Comparison of ENCODE assay signal across 23 cellular contexts in the genomic region with DNA sequence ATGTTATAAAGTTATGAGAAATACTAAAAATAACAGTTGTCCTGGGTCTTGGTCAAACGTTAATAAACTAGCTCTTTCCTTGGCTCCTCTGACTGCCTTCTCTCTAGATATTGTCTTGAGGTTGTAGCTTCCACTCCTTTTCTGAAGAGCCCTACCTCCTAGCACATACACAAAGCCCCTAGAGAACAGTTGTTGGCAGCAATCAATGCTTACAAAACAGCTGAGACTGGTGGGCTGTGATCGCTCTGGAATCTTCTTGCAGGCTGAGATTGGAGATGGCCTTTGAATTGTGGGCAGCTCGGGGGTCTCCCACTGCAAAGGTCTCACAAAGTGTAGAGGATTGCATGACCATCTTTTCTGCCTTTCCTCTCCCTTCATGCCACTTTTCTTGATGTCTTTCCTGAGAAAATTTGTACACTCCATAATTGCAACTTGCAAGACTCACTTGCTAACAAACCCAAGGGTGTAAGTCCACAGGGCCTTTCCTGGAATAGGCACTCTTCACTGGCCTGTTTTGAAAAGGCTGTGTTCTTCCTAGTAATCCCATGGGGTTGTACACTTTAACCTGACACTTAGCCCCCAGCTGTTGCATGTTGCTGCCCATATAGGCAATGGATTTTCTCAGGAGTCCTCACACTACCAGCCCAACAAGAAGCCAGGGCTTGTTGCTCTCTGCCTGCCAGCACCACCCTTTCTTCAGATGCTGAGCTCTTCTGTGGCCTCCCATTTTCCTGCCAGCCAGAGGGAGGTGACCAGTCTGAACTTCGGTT.
DNase-seq lines count a peak whose midpoint lies in the region; ATAC-seq and TF ChIP-seq lines count a peak whose summit lies in the region.
"Had no signal": no experiment of that assay in that cellular context is flagged by ENCODE, and none has a peak within 500 bp of the region (broad histone marks: within the 10 kb centered on the region; RNA-seq: fewer than 3 reads in every experiment).

No MANE protein-coding gene starts in this region.

- H3K9me3 ChIP-seq in lung (ENCODE audit: control insufficient read depth in 2 of 2, insufficient read depth in 1 of 2, low read length in 1 of 2) (no peaks in the 10 kb centered on the region), smooth muscle cell (replicated peaks; ENCODE audit: low read depth) (no peaks in the 10 kb centered on the region)
- no peaks in the 10 kb centered on the region for H3K9me3 ChIP-seq in CD8-positive, alpha-beta T cell (ENCODE audit: low read length)
- H3K9me3 ChIP-seq: body of pancreas, MG63 had no signal

- H3K27ac ChIP-seq in lung (ENCODE audit: low read depth in 1 of 2, low read length in 1 of 2) (peak overlapping the region; percentile 30 to 48), smooth muscle cell (ENCODE audit: low read depth) (peak overlapping the region; percentile 62)
- no peak overlapping the region for H3K27ac ChIP-seq in CD8-positive, alpha-beta T cell (ENCODE audit: low read depth, low read length)
- H3K27ac ChIP-seq: foreskin keratinocyte had no signal

- no peak overlapping the region for H3K4me2 ChIP-seq in smooth muscle cell

- peaks cover 16% of the 10 kb centered on the region for H3F3A ChIP-seq in smooth muscle cell (ENCODE audit: low read depth)

- H3K4me3 ChIP-seq in lung (no peak overlapping the region), smooth muscle cell (no peak overlapping the region)
- H3K4me3 ChIP-seq in CD8-positive, alpha-beta T cell (ENCODE audit: low read depth, low read length) = no peak overlapping the region
- H3K4me3 ChIP-seq: body of pancreas, GM12878, MG63 had no signal

- no peak overlapping the region for H3K9ac ChIP-seq in smooth muscle cell (ENCODE audit: low read depth)

- peaks cover 0 to 9% of the 10 kb centered on the region in 2 donors for H3K36me3 ChIP-seq in lung (ENCODE audit: control insufficient read depth in 2 of 2, insufficient read depth in 2 of 2, low read length in 2 of 2)
- no peaks in the 10 kb centered on the region for H3K36me3 ChIP-seq in smooth muscle cell (ENCODE audit: low read depth)
- no peaks in the 10 kb centered on the region for H3K36me3 ChIP-seq in CD8-positive, alpha-beta T cell (ENCODE audit: insufficient read depth, low read length)
- H3K36me3 ChIP-seq: MG63 had no signal

- H4K20me1 ChIP-seq in smooth muscle cell (ENCODE audit: low read depth) = no peaks in the 10 kb centered on the region

- peaks cover 49% of the 10 kb centered on the region for H3K36me3 Mint-ChIP-seq in brain
- H3K36me3 Mint-ChIP-seq in CD8-positive, alpha-beta T cell = peaks cover 24% of the 10 kb centered on the region
- H3K36me3 Mint-ChIP-seq: activated CD8-positive, alpha-beta memory T cell treated with anti-CD3 and anti-CD28 coated beads, Interleukin-2, amount 10 ng/mL, durations not matched to agents 7 days and 5 days had no signal

- DNase-seq in DMS 273 treated with DMSO at 0.1 percent for 48 hours (lab: John Stamatoyannopoulos, UW) (peak; percentile 52), lung (ENCODE audit: low spot score) (no peak), smooth muscle cell (lab: John Stamatoyannopoulos, UW; ENCODE audit: unreplicated experiment) (no peak), LoVo (ENCODE audit: low spot score) (no peak), HuH-7 (ENCODE audit: low spot score) (no peak), GM19238 (ENCODE audit: insufficient read length, low spot score) (no peak)
- no peak for DNase-seq in CD8-positive, alpha-beta T cell
- DNase-seq: activated CD4-positive, alpha-beta T cell treated with anti-CD3 and anti-CD28 coated beads for 4 hours; activated CD8-positive, alpha-beta memory T cell treated with anti-CD3 and anti-CD28 coated beads, Interleukin-2, amount 10 ng/mL, durations not matched to agents 7 days and 5 days; activated naive CD8-positive, alpha-beta T cell treated with anti-CD3 and anti-CD28 coated beads, Interleukin-2, amount 10 ng/mL, durations not matched to agents 7 days and 5 days; body of pancreas; CD4-positive, CD25-positive, alpha-beta regulatory T cell; cortex of kidney; foreskin keratinocyte; H7; MG63; NCI-H146; nucleus accumbens; stimulated activated CD4-positive, alpha-beta T cell treated with anti-CD3 and anti-CD28 coated beads, Interleukin-2, amount 100 ng/mL, for 24 hours; stimulated activated naive CD8-positive, alpha-beta T cell treated with anti-CD3 and anti-CD28 coated beads, Interleukin-15, amount 100 ng/mL, for 72 hours had no signal

- no peaks in the 10 kb centered on the region for H3K9me3 Mint-ChIP-seq in brain
- H3K9me3 Mint-ChIP-seq in CD8-positive, alpha-beta T cell = no peaks in the 10 kb centered on the region
- H3K9me3 Mint-ChIP-seq: activated naive CD8-positive, alpha-beta T cell treated with anti-CD3 and anti-CD28 coated beads, Interleukin-2, amount 10 ng/mL, durations not matched to agents 7 days and 5 days; CD4-positive, CD25-positive, alpha-beta regulatory T cell; stimulated activated naive CD8-positive, alpha-beta T cell treated with anti-CD3 and anti-CD28 coated beads, Interleukin-15, amount 100 ng/mL, for 72 hours had no signal

- CTCF ChIA-PET in CD8-positive, alpha-beta T cell (lab: Charles Lee) = interaction anchor here (1.3 kb wide), 1 partner anchor 10 kb away, joined by 3 read pairs; no protein-coding TSS in a partner anchor

- TF ChIP-seq CTCF in brain (conservative IDR thresholded peaks at IDR 0.05) (no peak), lung (IDR thresholded peaks at IDR 0.05; ENCODE audit: control extremely low read depth, extremely low read depth) (no peak), smooth muscle cell (IDR thresholded peaks at IDR 0.05; ENCODE audit: borderline replicate concordance, insufficient read depth, poor library complexity, severe bottlenecking) (no peak)
- no peak for TF ChIP-seq CTCF in CD8-positive, alpha-beta T cell (IDR thresholded peaks at IDR 0.05)

- no peak overlapping the region for H2AFZ ChIP-seq in smooth muscle cell (ENCODE audit: low read depth)

- H3K27me3 ChIP-seq in lung (ENCODE audit: control insufficient read depth, insufficient read depth) = no peaks in the 10 kb centered on the region
- no peaks in the 10 kb centered on the region for H3K27me3 ChIP-seq in smooth muscle cell (ENCODE audit: low read depth)
- no peaks in the 10 kb centered on the region for H3K27me3 ChIP-seq in CD8-positive, alpha-beta T cell (ENCODE audit: insufficient read depth, low read length)
- H3K27me3 ChIP-seq: body of pancreas, foreskin keratinocyte, MG63 had no signal

- H3K79me2 ChIP-seq in smooth muscle cell (ENCODE audit: low read depth) = peaks cover 55% of the 10 kb centered on the region

- POLR2A ChIA-PET in CD8-positive, alpha-beta T cell (lab: Charles Lee) = no interaction called here

- H3K27me3 Mint-ChIP-seq in brain = no peaks in the 10 kb centered on the region
- H3K27me3 Mint-ChIP-seq in CD8-positive, alpha-beta T cell (ENCODE audit: low read depth) = no peaks in the 10 kb centered on the region
- H3K27me3 Mint-ChIP-seq: activated CD8-positive, alpha-beta memory T cell treated with anti-CD3 and anti-CD28 coated beads, Interleukin-2, amount 10 ng/mL, durations not matched to agents 7 days and 5 days; activated naive CD8-positive, alpha-beta T cell treated with anti-CD3 and anti-CD28 coated beads, Interleukin-2, amount 10 ng/mL, durations not matched to agents 7 days and 5 days; CD4-positive, CD25-positive, alpha-beta regulatory T cell; stimulated activated naive CD8-positive, alpha-beta T cell treated with anti-CD3 and anti-CD28 coated beads, Interleukin-15, amount 100 ng/mL, for 72 hours had no signal

- intact Hi-C loops in CD8-positive, alpha-beta T cell (cut with DNase I, micrococcal nuclease) = no loop called here

- WGBS in lung, 2 donors = 81 to 87% methylated on average over 4 of the region's 4 CpGs
- WGBS in smooth muscle cell (ENCODE audit: low lambda C conversion rate) = 96% methylated on average over 4 of the region's 4 CpGs

- peak overlapping the region in 3 of 5 experiments; percentile 59 to 93 (median 71) for H3K27ac Mint-ChIP-seq in brain
- H3K27ac Mint-ChIP-seq in CD8-positive, alpha-beta T cell = no peak overlapping the region
- H3K27ac Mint-ChIP-seq: activated CD8-positive, alpha-beta memory T cell treated with anti-CD3 and anti-CD28 coated beads, Interleukin-2, amount 10 ng/mL, durations not matched to agents 7 days and 5 days; activated naive CD8-positive, alpha-beta T cell treated with anti-CD3 and anti-CD28 coated beads, Interleukin-2, amount 10 ng/mL, durations not matched to agents 7 days and 5 days had no signal

- no peak overlapping the region for H3K4me3 Mint-ChIP-seq in brain
- no peak overlapping the region for H3K4me3 Mint-ChIP-seq in CD8-positive, alpha-beta T cell
- H3K4me3 Mint-ChIP-seq: activated CD8-positive, alpha-beta memory T cell treated with anti-CD3 and anti-CD28 coated beads, Interleukin-2, amount 10 ng/mL, durations not matched to agents 7 days and 5 days; activated naive CD8-positive, alpha-beta T cell treated with anti-CD3 and anti-CD28 coated beads, Interleukin-2, amount 10 ng/mL, durations not matched to agents 7 days and 5 days; CD4-positive, CD25-positive, alpha-beta regulatory T cell; stimulated activated naive CD8-positive, alpha-beta T cell treated with anti-CD3 and anti-CD28 coated beads, Interleukin-15, amount 100 ng/mL, for 72 hours had no signal

- H3K4me1 Mint-ChIP-seq in brain = peaks cover 49% of the 10 kb centered on the region
- peaks cover 4% of the 10 kb centered on the region for H3K4me1 Mint-ChIP-seq in CD8-positive, alpha-beta T cell (ENCODE audit: low read depth)
- H3K4me1 Mint-ChIP-seq: activated CD8-positive, alpha-beta memory T cell treated with anti-CD3 and anti-CD28 coated beads, Interleukin-2, amount 10 ng/mL, durations not matched to agents 7 days and 5 days; activated naive CD8-positive, alpha-beta T cell treated with anti-CD3 and anti-CD28 coated beads, Interleukin-2, amount 10 ng/mL, durations not matched to agents 7 days and 5 days had no signal

- peaks cover 26 to 37% of the 10 kb centered on the region in 2 donors for H3K4me1 ChIP-seq in lung (ENCODE audit: control insufficient read depth in 2 of 2, insufficient read depth in 2 of 2, low read length in 2 of 2)
- H3K4me1 ChIP-seq in smooth muscle cell (ENCODE audit: low read depth) = peaks cover 49% of the 10 kb centered on the region
- H3K4me1 ChIP-seq in CD8-positive, alpha-beta T cell (ENCODE audit: insufficient read depth, low read length) = no peaks in the 10 kb centered on the region

- ATAC-seq in lung (ENCODE audit: insufficient read depth, low FRiP score) = no peak
- ATAC-seq in CD8-positive, alpha-beta T cell = no peak
- ATAC-seq: activated CD8-positive, alpha-beta memory T cell treated with anti-CD3 and anti-CD28 coated beads, Interleukin-2, amount 10 ng/mL, durations not matched to agents 7 days and 5 days; body of pancreas; foreskin keratinocyte; GM12878; HepG2; stimulated activated naive CD8-positive, alpha-beta T cell treated with anti-CD3 and anti-CD28 coated beads, Interleukin-15, amount 100 ng/mL, for 72 hours had no signal
